In genomic region chr12:71661977-71662522, GRCh38 we compare ENCODE assay signal across 9 cellular contexts. TPM values are rescaled to one million over a fixed set of nuclear protein-coding genes. Genes with fewer than 3 reads are reported as not detected.
A peak's percentile ranks its signal among the peaks of the same experiment; 100 is the strongest.
DNase-seq lines count a peak whose midpoint lies in the region; ATAC-seq and TF ChIP-seq lines count a peak whose summit lies in the region.
"Had no signal": no experiment of that assay in that cellular context is flagged by ENCODE, and none has a peak within 500 bp of the region (broad histone marks: within the 10 kb centered on the region; RNA-seq: fewer than 3 reads in every experiment).

No MANE protein-coding gene starts in this region.

- H3K27ac ChIP-seq in HEK293 (ENCODE audit: extremely low read depth, low read depth, low read length) (no peak overlapping the region), iPS DF 6.9 (ENCODE audit: low read length) (no peak overlapping the region), body of pancreas (peak overlapping the region in 1 of 4 donors; percentile 93)

- H3K9me3 Mint-ChIP-seq in activated CD8-positive, alpha-beta T cell treated with anti-CD3 and anti-CD28 coated beads, Interleukin-2, amount 10 ng/mL, durations not matched to agents 7 days and 5 days (ENCODE audit: insufficient read depth), result no peaks in the 10 kb centered on the region
- no peaks in the 10 kb centered on the region for H3K9me3 Mint-ChIP-seq in stimulated activated effector memory CD8-positive, alpha-beta T cell treated with anti-CD3 and anti-CD28 coated beads, Interleukin-12 subunit alpha, Interleukin-12 subunit beta, amount 100 ng/mL, for 72 hours

- H3K9me3 ChIP-seq in HEK293 (ENCODE audit: control insufficient read depth, insufficient read depth, low read depth, low read length) (no peaks in the 10 kb centered on the region), iPS DF 6.9 (ENCODE audit: control insufficient read depth, insufficient read depth, low read length) (no peaks in the 10 kb centered on the region), body of pancreas (no peaks in the 10 kb centered on the region)

- 100% methylated on average over 1 of the region's 7 CpGs for WGBS in iPS DF 6.9 (ENCODE audit: insufficient coverage, insufficient read length)
- WGBS in body of pancreas, 2 donors, result 4% methylated on average over 7 of the region's 7 CpGs

- no peaks in the 10 kb centered on the region for H3K27me3 Mint-ChIP-seq in activated CD8-positive, alpha-beta T cell treated with anti-CD3 and anti-CD28 coated beads, Interleukin-2, amount 10 ng/mL, durations not matched to agents 7 days and 5 days (ENCODE audit: low read depth)

- H3K27me3 ChIP-seq in iPS DF 6.9 (ENCODE audit: control insufficient read depth, insufficient read depth, low read length), result no peaks in the 10 kb centered on the region
- H3K27me3 ChIP-seq in body of pancreas, result no peaks in the 10 kb centered on the region

- H3K4me3 ChIP-seq in HEK293 (ENCODE audit: low read depth, low read length) (peak overlapping the region; percentile 71), iPS DF 6.9 (ENCODE audit: low read length) (peak overlapping the region; percentile 20; the same call in 1 of the 2 replicates), body of pancreas (peak overlapping the region in 1 of 2 donors; percentile 76)

- H3K4me3 Mint-ChIP-seq in activated CD8-positive, alpha-beta T cell treated with anti-CD3 and anti-CD28 coated beads, Interleukin-2, amount 10 ng/mL, durations not matched to agents 7 days and 5 days, result peak overlapping the region; percentile 98
- H3K4me3 Mint-ChIP-seq in stimulated activated effector memory CD8-positive, alpha-beta T cell treated with anti-CD3 and anti-CD28 coated beads, Interleukin-12 subunit alpha, Interleukin-12 subunit beta, amount 100 ng/mL, for 72 hours, result peak overlapping the region; percentile 99

- intact Hi-C loops in body of pancreas (cut with DNase I), result no loop called here

- TF ChIP-seq POLR2A in body of pancreas (IDR thresholded peaks at IDR 0.05), result no peak

- ATAC-seq in activated CD8-positive, alpha-beta T cell treated with anti-CD3 and anti-CD28 coated beads, Interleukin-2, amount 10 ng/mL, durations not matched to agents 7 days and 5 days, result no peak
- ATAC-seq in stimulated activated effector memory CD8-positive, alpha-beta T cell treated with anti-CD3 and anti-CD28 coated beads, Interleukin-12 subunit alpha, Interleukin-12 subunit beta, amount 100 ng/mL, for 72 hours, result no peak
- ATAC-seq in GM19463 (IDR thresholded peaks at IDR 0.05; ENCODE audit: unreplicated experiment) (no peak), body of pancreas (no peak)

- DNase-seq in activated CD8-positive, alpha-beta T cell treated with anti-CD3 and anti-CD28 coated beads, Interleukin-2, amount 10 ng/mL, durations not matched to agents 7 days and 5 days, result no peak
- DNase-seq in iPS DF 6.9 (ENCODE audit: low read depth, low spot score) (no peak), NCI-H524 treated with DMSO at 0.1 percent for 48 hours (lab: John Stamatoyannopoulos, UW) (no peak), midbrain (lab: John Stamatoyannopoulos, UW) (no peak), body of pancreas (no peak)
- no peak for DNase-seq in stimulated activated effector memory CD8-positive, alpha-beta T cell treated with anti-CD3 and anti-CD28 coated beads, Interleukin-12 subunit alpha, Interleukin-12 subunit beta, amount 100 ng/mL, for 72 hours (ENCODE audit: low spot score in 2 of 2)
- DNase-seq: NCI-H2081 treated with DMSO at 0.1 percent for 48 hours had no signal

- CTCF ChIA-PET in HEK293 (lab: Yijun Ruan, JAX), result interaction anchor here (0.6 to 0.7 kb wide), 3 partner anchors 197 to 1966 kb away, joined by 3 to 4 read pairs (median 3); no protein-coding TSS in a partner anchor
- CTCF ChIA-PET in activated CD8-positive, alpha-beta T cell treated with anti-CD3 and anti-CD28 coated beads, Interleukin-2, amount 10 ng/mL, durations not matched to agents 7 days and 5 days (lab: Charles Lee), result interaction anchor here (0.8 to 4.2 kb wide), 5 partner anchors 8 to 180 kb away, joined by 3 to 41 read pairs (median 12); partner anchors contain the start of genes RAB21 and TMEM19

- H3K36me3 Mint-ChIP-seq in activated CD8-positive, alpha-beta T cell treated with anti-CD3 and anti-CD28 coated beads, Interleukin-2, amount 10 ng/mL, durations not matched to agents 7 days and 5 days (ENCODE audit: low read depth), result peaks cover 47% of the 10 kb centered on the region
- H3K36me3 Mint-ChIP-seq in stimulated activated effector memory CD8-positive, alpha-beta T cell treated with anti-CD3 and anti-CD28 coated beads, Interleukin-12 subunit alpha, Interleukin-12 subunit beta, amount 100 ng/mL, for 72 hours, result peaks cover 6% of the 10 kb centered on the region

- H3K4me1 ChIP-seq in HEK293 (ENCODE audit: control insufficient read depth, insufficient read depth, low read length) (peaks cover 2% of the 10 kb centered on the region; the same call in 1 of the 2 replicates), iPS DF 6.9 (ENCODE audit: control insufficient read depth, insufficient read depth, low read length) (no peaks in the 10 kb centered on the region), body of pancreas (peaks cover 22% of the 10 kb centered on the region)

- H3K27ac Mint-ChIP-seq in activated CD8-positive, alpha-beta T cell treated with anti-CD3 and anti-CD28 coated beads, Interleukin-2, amount 10 ng/mL, durations not matched to agents 7 days and 5 days, result peak overlapping the region; percentile 100
- H3K27ac Mint-ChIP-seq in stimulated activated effector memory CD8-positive, alpha-beta T cell treated with anti-CD3 and anti-CD28 coated beads, Interleukin-12 subunit alpha, Interleukin-12 subunit beta, amount 100 ng/mL, for 72 hours, result peak overlapping the region; percentile 100

- H3K36me3 ChIP-seq in HEK293 (ENCODE audit: control insufficient read depth in 2 of 2, insufficient read depth in 1 of 2, low read length in 2 of 2) (peaks cover 21 to 33% of the 10 kb centered on the region in 2 experiments), iPS DF 6.9 (ENCODE audit: control insufficient read depth, insufficient read depth, low read length) (peaks cover 5% of the 10 kb centered on the region; the same call in 1 of the 2 replicates), body of pancreas (replicated peaks in 1 of 2; ENCODE audit: insufficient read depth in 1 of 2, low read depth in 2 of 2) (peaks cover 4 to 5% of the 10 kb centered on the region in 2 donors)

- POLR2A ChIA-PET in HEK293 (lab: Yijun Ruan, JAX), result interaction anchor here (1.0 to 2.9 kb wide), 5 partner anchors 23 to 186 kb away, joined by 3 to 90 read pairs (median 9); partner anchors contain the start of genes RAB21 and TMEM19
- POLR2A ChIA-PET in activated CD8-positive, alpha-beta T cell treated with anti-CD3 and anti-CD28 coated beads, Interleukin-2, amount 10 ng/mL, durations not matched to agents 7 days and 5 days (lab: Charles Lee), result interaction anchor here (0.6 to 3.0 kb wide), 4 partner anchors 25 to 177 kb away, joined by 3 to 101 read pairs (median 28); partner anchors contain the start of genes RAB21, TBC1D15 and TMEM19

- H3K4me1 Mint-ChIP-seq in activated CD8-positive, alpha-beta T cell treated with anti-CD3 and anti-CD28 coated beads, Interleukin-2, amount 10 ng/mL, durations not matched to agents 7 days and 5 days (ENCODE audit: low read depth), result peaks cover 39% of the 10 kb centered on the region
- H3K4me1 Mint-ChIP-seq in stimulated activated effector memory CD8-positive, alpha-beta T cell treated with anti-CD3 and anti-CD28 coated beads, Interleukin-12 subunit alpha, Interleukin-12 subunit beta, amount 100 ng/mL, for 72 hours, result peaks cover 38% of the 10 kb centered on the region

- no peak for TF ChIP-seq CTCF in HEK293 (tag by site-specific recombination; IDR thresholded peaks at IDR 0.05)
- TF ChIP-seq CTCF in body of pancreas (IDR thresholded peaks at IDR 0.05), result no peak

TF ChIP-seq in HEK293, 187 proteins besides CTCF, POLR2A, EP300 and RAD21:
- TF ChIP-seq GLIS1 (tag by site-specific recombination; IDR thresholded peaks at IDR 0.05), result no peak
- TF ChIP-seq PRDM6 (tag by site-specific recombination; IDR thresholded peaks at IDR 0.05), result peak; percentile 64

RNA-seq across cellular contexts. Expression of gene ZFC3H1, which starts 1.6 kb away (rescaled TPM):
- total RNA-seq in activated CD8-positive, alpha-beta T cell treated with anti-CD3 and anti-CD28 coated beads, Interleukin-2, amount 10 ng/mL, durations not matched to agents 7 days and 5 days, result 10 to 100 TPM; 45.9 to 49.9 TPM
- total RNA-seq in body of pancreas, result 100 to 1,000 TPM in 1 of 2 donors, 10 to 100 TPM in 1; 36.1 to 116 TPM

RNA-seq across cellular contexts. Expression of gene THAP2, which starts 2.1 kb away (rescaled TPM):
- total RNA-seq in activated CD8-positive, alpha-beta T cell treated with anti-CD3 and anti-CD28 coated beads, Interleukin-2, amount 10 ng/mL, durations not matched to agents 7 days and 5 days, result 1 to 10 TPM; 3.5 to 5.2 TPM
- total RNA-seq in body of pancreas, result 10 to 100 TPM in 1 of 2 donors, under 1 TPM in 1; 0.99 to 15.0 TPM

RNA-seq across cellular contexts. Expression of gene TMEM19, which starts 23.8 kb away (rescaled TPM):
- 10 to 100 TPM; 22.1 to 23.9 TPM for total RNA-seq in activated CD8-positive, alpha-beta T cell treated with anti-CD3 and anti-CD28 coated beads, Interleukin-2, amount 10 ng/mL, durations not matched to agents 7 days and 5 days
- total RNA-seq in body of pancreas, result 10 to 100 TPM; 11.2 to 16.6 TPM
